ENCODE assay signal across 10 cellular contexts in the genomic region with DNA sequence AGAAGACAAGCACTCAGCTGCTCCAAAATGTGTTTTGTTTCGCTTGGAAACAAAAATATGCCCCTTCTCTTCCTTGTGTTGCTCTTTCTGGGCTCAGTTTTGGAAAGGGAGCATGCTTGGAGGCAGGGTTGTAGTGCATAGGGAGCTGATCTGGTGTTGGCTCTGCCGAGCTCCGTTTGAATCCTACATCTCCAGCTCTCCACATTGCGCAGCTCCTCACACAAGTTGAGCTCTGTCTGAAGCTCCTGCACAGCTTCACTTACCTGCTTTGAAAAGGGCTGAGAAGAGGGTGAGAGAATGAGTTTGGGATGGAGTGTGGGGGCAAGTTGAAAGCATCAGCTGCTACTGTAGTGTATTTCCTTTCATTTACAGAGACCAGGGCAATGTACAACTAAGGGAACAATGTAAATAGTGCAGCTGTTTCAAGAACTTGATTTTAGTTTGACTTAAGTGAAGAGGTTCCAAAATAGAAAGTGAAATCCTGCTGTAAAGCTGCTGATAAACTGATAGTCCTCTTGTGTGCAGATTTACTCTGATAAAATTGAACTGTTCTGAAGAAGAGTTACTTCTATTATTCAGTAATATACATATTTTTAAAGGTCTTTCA.
A peak's percentile ranks its signal among the peaks of the same experiment; 100 is the strongest.
DNase-seq lines count a peak whose midpoint lies in the region; ATAC-seq lines count a peak whose summit lies in the region.
"Had no signal": no experiment of that assay in that cellular context is flagged by ENCODE, and none has a peak within 500 bp of the region (broad histone marks: within the 10 kb centered on the region; RNA-seq: fewer than 3 reads in every experiment).

No MANE protein-coding gene starts in this region.

- H4K8ac ChIP-seq in mesenchymal stem cell (ENCODE audit: low read length), result no peak overlapping the region

- no peaks in the 10 kb centered on the region for H3K27me3 ChIP-seq in mesenchymal stem cell (ENCODE audit: control insufficient read depth in 1 of 2, insufficient read depth in 1 of 2, low read length in 2 of 2)

- H3K4me3 Mint-ChIP-seq in activated T-helper 17 cell treated with anti-CD3 and anti-CD28 coated beads, Interleukin-2, amount 50 U/mL, for 72 hours, result no peak overlapping the region
- H3K4me3 Mint-ChIP-seq: T-cell had no signal

- ATAC-seq in GM18502 (IDR thresholded peaks at IDR 0.05; ENCODE audit: poor library complexity, unreplicated experiment), result peak; percentile 63
- peak; percentile 53 for ATAC-seq in GM21619 (IDR thresholded peaks at IDR 0.05; ENCODE audit: unreplicated experiment)
- no peak for ATAC-seq in activated T-helper 17 cell treated with anti-CD3 and anti-CD28 coated beads, Interleukin-2, amount 50 U/mL, for 72 hours (replicated peaks)
- ATAC-seq in left cardiac atrium, result no peak
- ATAC-seq: T-cell had no signal

- H2AFZ ChIP-seq in mesenchymal stem cell (ENCODE audit: low read depth, low read length), result no peak overlapping the region

- H3K27me3 Mint-ChIP-seq in activated T-helper 17 cell treated with anti-CD3 and anti-CD28 coated beads, Interleukin-2, amount 50 U/mL, for 72 hours, result no peaks in the 10 kb centered on the region
- H3K27me3 Mint-ChIP-seq: T-cell had no signal

- no peak overlapping the region for H2BK120ac ChIP-seq in mesenchymal stem cell (ENCODE audit: low read depth, low read length)

- H3K27ac Mint-ChIP-seq in activated T-helper 17 cell treated with anti-CD3 and anti-CD28 coated beads, Interleukin-2, amount 50 U/mL, for 72 hours, result no peak overlapping the region

- WGBS in mesenchymal stem cell, result 70% methylated on average over 1 of the region's 4 CpGs

- H3K9me3 ChIP-seq in mesenchymal stem cell (ENCODE audit: control insufficient read depth, low read length), result no peaks in the 10 kb centered on the region
- H3K9me3 ChIP-seq: Caco-2 had no signal

- peak overlapping the region in 1 of 2 experiments; percentile 66 for H3K4me3 ChIP-seq in mesenchymal stem cell (ENCODE audit: insufficient read depth in 1 of 2, low read depth in 1 of 2, low read length in 2 of 2)

- H3K9me3 Mint-ChIP-seq in activated T-helper 17 cell treated with anti-CD3 and anti-CD28 coated beads, Interleukin-2, amount 50 U/mL, for 72 hours, result peaks cover 4% of the 10 kb centered on the region
- H3K9me3 Mint-ChIP-seq: T-cell had no signal

- intact Hi-C loops in left cardiac atrium (cut with DNase I), result no loop called here

- H3K27ac ChIP-seq in mesenchymal stem cell (ENCODE audit: low read length, poor library complexity, severe bottlenecking), result no peak overlapping the region

- H3K23ac ChIP-seq in mesenchymal stem cell (ENCODE audit: low read length in 2 of 2), result no peak overlapping the region

- peaks cover 23% of the 10 kb centered on the region for H3K4me1 Mint-ChIP-seq in activated T-helper 17 cell treated with anti-CD3 and anti-CD28 coated beads, Interleukin-2, amount 50 U/mL, for 72 hours

- H3K79me1 ChIP-seq in mesenchymal stem cell (replicated peaks; ENCODE audit: low read length, poor library complexity, severe bottlenecking), result peaks cover 1% of the 10 kb centered on the region

- no peak overlapping the region for H2AK5ac ChIP-seq in mesenchymal stem cell (ENCODE audit: low read length, severe bottlenecking)

- H3K4me1 ChIP-seq in mesenchymal stem cell (ENCODE audit: control insufficient read depth, insufficient read depth, low read depth, low read length), result no peaks in the 10 kb centered on the region
- H3K4me1 ChIP-seq: Caco-2 had no signal

- no peak overlapping the region for H2BK5ac ChIP-seq in mesenchymal stem cell (ENCODE audit: low read depth, low read length, poor library complexity, severe bottlenecking)

- no peak overlapping the region for H2BK12ac ChIP-seq in mesenchymal stem cell (ENCODE audit: low read length in 2 of 2)

- peak overlapping the region in 1 of 2 experiments; percentile 7 for H3K4ac ChIP-seq in mesenchymal stem cell (ENCODE audit: low read depth in 1 of 2, low read length in 2 of 2)

- H2BK15ac ChIP-seq in mesenchymal stem cell (ENCODE audit: low read depth, poor library complexity, severe bottlenecking), result no peak overlapping the region

- H3K9ac ChIP-seq in mesenchymal stem cell (ENCODE audit: low read length), result peak overlapping the region; percentile 70

- no peak overlapping the region for H3K4me2 ChIP-seq in mesenchymal stem cell (ENCODE audit: low read length, poor library complexity, severe bottlenecking)

- no peak overlapping the region for H4K91ac ChIP-seq in mesenchymal stem cell (ENCODE audit: low read length)

- H3K14ac ChIP-seq in mesenchymal stem cell (ENCODE audit: low read length in 2 of 2), result peak overlapping the region in 1 of 2 experiments; percentile 3

- DNase-seq in HuH-7.5 (ENCODE audit: low spot score), result peak; percentile 10
- peak; percentile 18 for DNase-seq in mesenchymal stem cell
- no peak for DNase-seq in SKM-1 (lab: John Stamatoyannopoulos, UW; ENCODE audit: unreplicated experiment)
- DNase-seq in left cardiac atrium, result no peak
- DNase-seq in stimulated activated CD4-positive, alpha-beta T cell treated with anti-CD3 and anti-CD28 coated beads, Interleukin-15, amount 100 ng/mL, for 24 hours, result no peak
- DNase-seq: Caco-2, T-cell had no signal

- H3K36me3 Mint-ChIP-seq in activated T-helper 17 cell treated with anti-CD3 and anti-CD28 coated beads, Interleukin-2, amount 50 U/mL, for 72 hours (ENCODE audit: low read depth), result peaks cover 49% of the 10 kb centered on the region

- H3K36me3 ChIP-seq in mesenchymal stem cell (ENCODE audit: control insufficient read depth in 1 of 2, insufficient read depth in 2 of 2, low read depth in 1 of 2, low read length in 2 of 2), result peaks cover 0 to 22% of the 10 kb centered on the region in 2 experiments

- H3K18ac ChIP-seq in mesenchymal stem cell (ENCODE audit: low read depth in 1 of 2, low read length in 2 of 2), result peak overlapping the region in 1 of 2 experiments; percentile 57

Comparison
In these comparisons a context has a peak if more than half of its experiments do, and no peak if none do; other contexts are left out.
1. ATAC-seq: peak in GM18502 (single experiment) and GM21619 (single experiment); none in activated T-helper 17 cell treated with anti-CD3 and anti-CD28 coated beads, Interleukin-2, amount 50 U/mL, for 72 hours (single experiment) and left cardiac atrium (0 of 2).
2. DNase-seq: peak in HuH-7.5 (single experiment) and mesenchymal stem cell (single experiment); none in SKM-1 (single experiment), left cardiac atrium (single experiment) and stimulated activated CD4-positive, alpha-beta T cell treated with anti-CD3 and anti-CD28 coated beads, Interleukin-15, amount 100 ng/mL, for 24 hours (single experiment).